2 cellular contexts compared by ENCODE assay signal in the genomic region with DNA sequence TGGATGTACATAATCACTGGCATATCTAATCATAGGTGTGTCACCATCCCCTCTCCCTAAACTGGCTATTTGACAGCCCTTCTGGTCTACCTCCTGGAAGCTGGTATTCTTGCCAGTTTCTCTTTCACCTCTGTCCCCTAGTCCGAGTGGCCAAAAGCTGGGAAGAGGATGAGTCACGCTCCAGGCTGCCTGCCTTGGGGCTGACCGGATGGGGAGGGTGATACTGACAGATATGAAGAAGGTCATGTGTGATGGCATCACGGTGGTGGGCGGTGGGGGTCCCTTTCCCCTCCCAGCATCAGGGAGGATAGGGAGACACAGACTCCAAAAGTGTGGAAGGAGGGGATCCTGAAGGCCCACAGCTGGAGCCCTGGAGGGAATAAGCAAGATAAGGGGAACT.
A peak's percentile ranks its signal among the peaks of the same experiment; 100 is the strongest.
TF ChIP-seq lines count a peak whose summit lies in the region.

No MANE protein-coding gene starts in this region.

TF ChIP-seq in endothelial cell of umbilical vein, 7 proteins besides CTCF, POLR2A, EP300 and RAD21:
- TF ChIP-seq EZH2 (IDR thresholded peaks at IDR 0.05; ENCODE audit: borderline replicate concordance, low read depth, low read length, severe bottlenecking) (no peak), FOS (IDR thresholded peaks at IDR 0.05; ENCODE audit: borderline replicate concordance, insufficient read depth, low read length) (peak; percentile 8), POLR2AphosphoS5 (IDR thresholded peaks at IDR 0.05; ENCODE audit: insufficient read depth, low read depth, low read length) (no peak), JUN (IDR thresholded peaks at IDR 0.05; ENCODE audit: borderline replicate concordance, insufficient read depth, insufficient read length, low read depth) (peak; percentile 28), GATA2 (IDR thresholded peaks at IDR 0.05; ENCODE audit: insufficient read depth, insufficient read length, low read depth, low read length) (no peak)
- TF ChIP-seq, protein P1, sequence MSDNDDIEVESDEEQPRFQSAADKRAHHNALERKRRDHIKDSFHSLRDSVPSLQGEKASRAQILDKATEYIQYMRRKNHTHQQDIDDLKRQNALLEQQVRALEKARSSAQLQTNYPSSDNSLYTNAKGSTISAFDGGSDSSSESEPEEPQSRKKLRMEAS (IDR thresholded peaks at IDR 0.05; ENCODE audit: insufficient read depth, insufficient read length) = no peak

TF ChIP-seq in HepG2, 621 proteins besides CTCF, POLR2A, EP300 and RAD21:
- TF ChIP-seq ZNF883 (CRISPR knock-in tag; IDR thresholded peaks at IDR 0.05; ENCODE audit: not compliant biosample characterization) (no peak), FOSL2 (CRISPR knock-in tag; IDR thresholded peaks at IDR 0.05) (peak; percentile 66), RBM22 (optimal IDR thresholded peaks at IDR 0.05; ENCODE audit: low read length) (peak; percentile 24)
TF ChIP-seq in HepG2: peak in this region for 2.
